ENCODE assay signal across 2 cellular contexts in genomic region chr7:93014410-93014809, GRCh38.
TF ChIP-seq lines count a peak whose summit lies in the region.

No MANE protein-coding gene starts in this region.

TF ChIP-seq in SK-N-SH, 30 proteins besides CTCF, POLR2A, EP300 and RAD21 (continued from another document):
- TF ChIP-seq REST (IDR thresholded peaks at IDR 0.05; ENCODE audit: low read depth, low read length) (no peak), USF1 (IDR thresholded peaks at IDR 0.05; ENCODE audit: borderline replicate concordance, low read depth) (no peak), GATA2 (CRISPR knock-in tag; IDR thresholded peaks at IDR 0.05) (no peak), FOXM1 (IDR thresholded peaks at IDR 0.05; ENCODE audit: low read depth) (no peak), MXI1 (IDR thresholded peaks at IDR 0.05; ENCODE audit: low read depth, low read length) (no peak), ZBTB33 (IDR thresholded peaks at IDR 0.05; ENCODE audit: borderline replicate concordance, low read depth) (no peak), ELF1 (IDR thresholded peaks at IDR 0.05) (no peak), GABPA (IDR thresholded peaks at IDR 0.05; ENCODE audit: low read depth) (no peak), NRF1 (IDR thresholded peaks at IDR 0.05; ENCODE audit: low read depth, low read length) (no peak), MEF2A (IDR thresholded peaks at IDR 0.05; ENCODE audit: borderline replicate concordance, low read depth) (no peak), YY1 (IDR thresholded peaks at IDR 0.05; ENCODE audit: low read depth) (no peak), RFX5 (IDR thresholded peaks at IDR 0.05; ENCODE audit: low read length) (no peak), RCOR1 (IDR thresholded peaks at IDR 0.05; ENCODE audit: low read length) (no peak), MAX (IDR thresholded peaks at IDR 0.05; ENCODE audit: low read depth) (no peak)

TF ChIP-seq in SK-N-SH treated with all-trans-retinoic acid at 6 μM for 48 hours, 23 proteins besides CTCF, POLR2A, EP300 and RAD21 (continued from another document):
- TF ChIP-seq TSHZ2 (CRISPR knock-in tag; IDR thresholded peaks at IDR 0.05) (no peak), ZC3H10 (CRISPR knock-in tag; IDR thresholded peaks at IDR 0.05) (no peak), BACH2 (CRISPR knock-in tag; IDR thresholded peaks at IDR 0.05; ENCODE audit: borderline replicate concordance) (no peak), SNAI2 (CRISPR knock-in tag; IDR thresholded peaks at IDR 0.05) (no peak), ISL1 (CRISPR knock-in tag; IDR thresholded peaks at IDR 0.05) (no peak), ZFP3 (CRISPR knock-in tag; IDR thresholded peaks at IDR 0.05) (no peak), CREB5 (CRISPR knock-in tag; IDR thresholded peaks at IDR 0.05; ENCODE audit: low read depth) (no peak), ZFP30 (CRISPR knock-in tag; IDR thresholded peaks at IDR 0.05) (no peak), TCF4 (CRISPR knock-in tag; IDR thresholded peaks at IDR 0.05; ENCODE audit: borderline replicate concordance) (no peak), ZNF8 (CRISPR knock-in tag; IDR thresholded peaks at IDR 0.05) (no peak), OSR1 (CRISPR knock-in tag; IDR thresholded peaks at IDR 0.05) (no peak), TOX (CRISPR knock-in tag; IDR thresholded peaks at IDR 0.05; ENCODE audit: borderline replicate concordance) (no peak), ESRRG (CRISPR knock-in tag; IDR thresholded peaks at IDR 0.05) (no peak)
